Comparison of ENCODE assay signal across 29 cellular contexts in genomic region chr12:24191117-24191516, GRCh38.
"Had no signal": no experiment of that assay in that cellular context is flagged by ENCODE, and none has a peak within 500 bp of the region (broad histone marks: within the 10 kb centered on the region; RNA-seq: fewer than 3 reads in every experiment).

No MANE protein-coding gene starts in this region.

- H3K79me2 ChIP-seq: hepatocyte had no signal

- H3K4me1 ChIP-seq: heart right ventricle, left lung, lower lobe of right lung, pancreas, prostate gland, sigmoid colon, spleen, suprapubic skin, tibial artery, uterus had no signal

- H3K36me3 Mint-ChIP-seq: naive B cell; natural killer cell; stimulated activated effector memory CD8-positive, alpha-beta T cell treated with anti-CD3 and anti-CD28 coated beads, Interleukin-12 subunit alpha, Interleukin-12 subunit beta, amount 100 ng/mL, for 72 hours had no signal

- H3K4me2 ChIP-seq: hepatocyte had no signal

- ATAC-seq: heart right ventricle; left colon; left lung; lower lobe of right lung; natural killer cell; pancreas; right cardiac atrium; stimulated activated effector memory CD8-positive, alpha-beta T cell treated with anti-CD3 and anti-CD28 coated beads, Interleukin-12 subunit alpha, Interleukin-12 subunit beta, amount 100 ng/mL, for 72 hours had no signal

- H3K4me1 Mint-ChIP-seq: mesothelial cell of epicardium; naive B cell; natural killer cell; nephron progenitor cell; stimulated activated effector memory CD8-positive, alpha-beta T cell treated with anti-CD3 and anti-CD28 coated beads, Interleukin-12 subunit alpha, Interleukin-12 subunit beta, amount 100 ng/mL, for 72 hours had no signal

- H3K36me3 ChIP-seq: heart right ventricle, left lung, lower lobe of right lung, pancreas, prostate gland, sigmoid colon, spleen, suprapubic skin, thoracic aorta, tibial artery, uterus had no signal

- H3K4me3 ChIP-seq: heart right ventricle, hepatocyte, left lung, lower lobe of right lung, pancreas, prostate gland, sigmoid colon, spleen, suprapubic skin, thoracic aorta, tibial artery, uterus had no signal

- H3K9me3 Mint-ChIP-seq: stimulated activated effector memory CD8-positive, alpha-beta T cell treated with anti-CD3 and anti-CD28 coated beads, Interleukin-12 subunit alpha, Interleukin-12 subunit beta, amount 100 ng/mL, for 72 hours; stimulated activated naive CD8-positive, alpha-beta T cell treated with anti-CD3 and anti-CD28 coated beads, Interleukin-15, Interleukin-2, amounts not matched to agents 100 ng/mL and 50 ng/mL, for 24 hours had no signal

- H3K27me3 ChIP-seq: heart right ventricle, hepatocyte, left lung, pancreas, sigmoid colon, spleen, suprapubic skin, tibial artery, uterus had no signal

- FAIRE-seq: pancreas, small intestine had no signal

- H3K4me3 Mint-ChIP-seq: mesothelial cell of epicardium; naive B cell; natural killer cell; nephron progenitor cell; stimulated activated effector memory CD8-positive, alpha-beta T cell treated with anti-CD3 and anti-CD28 coated beads, Interleukin-12 subunit alpha, Interleukin-12 subunit beta, amount 100 ng/mL, for 72 hours; stimulated activated naive CD8-positive, alpha-beta T cell treated with anti-CD3 and anti-CD28 coated beads, Interleukin-15, Interleukin-2, amounts not matched to agents 100 ng/mL and 50 ng/mL, for 24 hours; type B pancreatic cell had no signal

- H3K27ac Mint-ChIP-seq: mesothelial cell of epicardium; naive B cell; natural killer cell; nephron progenitor cell; stimulated activated effector memory CD8-positive, alpha-beta T cell treated with anti-CD3 and anti-CD28 coated beads, Interleukin-12 subunit alpha, Interleukin-12 subunit beta, amount 100 ng/mL, for 72 hours; stimulated activated naive CD8-positive, alpha-beta T cell treated with anti-CD3 and anti-CD28 coated beads, Interleukin-15, Interleukin-2, amounts not matched to agents 100 ng/mL and 50 ng/mL, for 24 hours; type B pancreatic cell had no signal

- H3K27me3 Mint-ChIP-seq: naive B cell; stimulated activated naive CD8-positive, alpha-beta T cell treated with anti-CD3 and anti-CD28 coated beads, Interleukin-15, Interleukin-2, amounts not matched to agents 100 ng/mL and 50 ng/mL, for 24 hours; type B pancreatic cell had no signal

- H2AFZ ChIP-seq: hepatocyte had no signal

- DNase-seq: heart right ventricle; islet precursor cell; left colon; left lung; lower lobe of right lung; mammary epithelial cell; mesenchymal stem cell; naive B cell; natural killer cell; nephron progenitor cell; pancreas; posterior cingulate gyrus; retina; right cardiac atrium; sigmoid colon; small intestine; spleen; stimulated activated CD4-positive, alpha-beta T cell treated with anti-CD3 and anti-CD28 coated beads, Interleukin-4, amount 100 ng/mL, for 24 hours; stimulated activated naive CD4-positive, alpha-beta T cell; tibial artery; uterus had no signal

- H3K27ac ChIP-seq: heart right ventricle, hepatocyte, left lung, lower lobe of right lung, pancreas, prostate gland, sigmoid colon, spleen, suprapubic skin, thoracic aorta, tibial artery, uterus had no signal

- H3K9me3 ChIP-seq: left lung, lower lobe of right lung, pancreas, prostate gland, sigmoid colon, spleen, suprapubic skin, thoracic aorta, tibial artery had no signal
